10 cellular contexts compared by ENCODE assay signal in genomic region chr20:33814238-33814712, GRCh38. TPM values are rescaled to one million over a fixed set of nuclear protein-coding genes. Genes with fewer than 3 reads are reported as not detected.
DNase-seq lines count a peak whose midpoint lies in the region; ATAC-seq lines count a peak whose summit lies in the region.
"Had no signal": no experiment of that assay in that cellular context is flagged by ENCODE, and none has a peak within 500 bp of the region (broad histone marks: within the 10 kb centered on the region; RNA-seq: fewer than 3 reads in every experiment).

No MANE protein-coding gene starts in this region.

- peak; percentile 49 for DNase-seq in activated CD4-positive, alpha-beta T cell treated with anti-CD3 and anti-CD28 coated beads for 36 hours
- no peak for DNase-seq in activated CD4-positive, alpha-beta T cell treated with anti-CD3 and anti-CD28 coated beads for 4 hours
- DNase-seq in T-cell = no peak
- no peak for DNase-seq in HPDE6-E6E7 (ENCODE audit: extremely low spot score)
- no peak for DNase-seq in Ammon's horn (ENCODE audit: low spot score)
- DNase-seq in sciatic nerve (ENCODE audit: low spot score) = no peak
- DNase-seq: activated gamma-delta T cell, heart right ventricle had no signal

- H3K27ac ChIP-seq in duodenal mucosa (ENCODE audit: low read depth, low read length) = no peak overlapping the region
- no peak overlapping the region for H3K27ac ChIP-seq in rectal smooth muscle tissue (ENCODE audit: low read depth, low read length)

- ATAC-seq in activated CD4-positive, alpha-beta T cell treated with anti-CD3 and anti-CD28 coated beads for 36 hours = peak; percentile 29
- ATAC-seq in T-cell (replicated peaks in 1 of 4) (no peak), sciatic nerve (no peak)
- ATAC-seq: heart right ventricle had no signal

- peak overlapping the region; percentile 83 for H3K4me3 Mint-ChIP-seq in activated CD4-positive, alpha-beta T cell treated with anti-CD3 and anti-CD28 coated beads for 36 hours
- H3K4me3 Mint-ChIP-seq in T-cell = peak overlapping the region; percentile 3 to 99 (median 96)

- H3K36me3 Mint-ChIP-seq in activated CD4-positive, alpha-beta T cell treated with anti-CD3 and anti-CD28 coated beads for 36 hours (ENCODE audit: low read depth) = peaks cover 18% of the 10 kb centered on the region
- peaks cover 20% of the 10 kb centered on the region for H3K36me3 Mint-ChIP-seq in T-cell

- peak overlapping the region; percentile 14 for H3K27ac Mint-ChIP-seq in activated CD4-positive, alpha-beta T cell treated with anti-CD3 and anti-CD28 coated beads for 36 hours
- peak overlapping the region; percentile 2 to 40 for H3K27ac Mint-ChIP-seq in T-cell

- peaks cover 63% of the 10 kb centered on the region for H3K4me1 Mint-ChIP-seq in activated CD4-positive, alpha-beta T cell treated with anti-CD3 and anti-CD28 coated beads for 36 hours
- peaks cover 76% of the 10 kb centered on the region in 3 donors for H3K4me1 Mint-ChIP-seq in T-cell

- H3K27me3 Mint-ChIP-seq in activated CD4-positive, alpha-beta T cell treated with anti-CD3 and anti-CD28 coated beads for 36 hours = no peaks in the 10 kb centered on the region
- H3K27me3 Mint-ChIP-seq in T-cell = no peaks in the 10 kb centered on the region

- intact Hi-C loops in activated CD4-positive, alpha-beta T cell treated with anti-CD3 and anti-CD28 coated beads for 36 hours (cut with DNase I, micrococcal nuclease) = no loop called here
- intact Hi-C loops in sciatic nerve (cut with DNase I) = no loop called here

- H3K4me1 ChIP-seq in duodenal mucosa (ENCODE audit: control insufficient read depth in 1 of 2, insufficient read depth in 2 of 2, low read length in 2 of 2) (peaks cover 52 to 60% of the 10 kb centered on the region in 2 donors), rectal smooth muscle tissue (ENCODE audit: control insufficient read depth, insufficient read depth, low read length) (peaks cover 22% of the 10 kb centered on the region)

- H3K9ac ChIP-seq in duodenal mucosa (ENCODE audit: low read depth in 1 of 2, low read length in 2 of 2) (peak overlapping the region in 1 of 2 donors; percentile 49), rectal smooth muscle tissue (ENCODE audit: low read length) (no peak overlapping the region)

- CTCF ChIA-PET in activated CD4-positive, alpha-beta T cell treated with anti-CD3 and anti-CD28 coated beads for 36 hours (lab: Charles Lee) = interaction anchor here (0.9 to 1.4 kb wide), 2 partner anchors 12 to 22 kb away, joined by 3 to 10 read pairs; no protein-coding TSS in a partner anchor
- CTCF ChIA-PET in T-cell (lab: Charles Lee) = no interaction called here

- H3K9me3 Mint-ChIP-seq in activated CD4-positive, alpha-beta T cell treated with anti-CD3 and anti-CD28 coated beads for 36 hours (ENCODE audit: low read depth) = no peaks in the 10 kb centered on the region
- no peaks in the 10 kb centered on the region for H3K9me3 Mint-ChIP-seq in T-cell

- H3K9me3 ChIP-seq in duodenal mucosa (ENCODE audit: control insufficient read depth in 1 of 2, low read length in 2 of 2) = no peaks in the 10 kb centered on the region
- H3K9me3 ChIP-seq: heart right ventricle had no signal

- no peaks in the 10 kb centered on the region for H3K27me3 ChIP-seq in duodenal mucosa (ENCODE audit: control insufficient read depth in 1 of 2, insufficient read depth in 2 of 2, low read length in 2 of 2)
- H3K27me3 ChIP-seq in rectal smooth muscle tissue (ENCODE audit: control insufficient read depth, insufficient read depth, low read length) = no peaks in the 10 kb centered on the region
- H3K27me3 ChIP-seq: heart right ventricle had no signal

- H3K4me3 ChIP-seq in duodenal mucosa (ENCODE audit: low read depth in 1 of 2, low read length in 2 of 2) (peak overlapping the region; percentile 31 to 65), rectal smooth muscle tissue (ENCODE audit: low read length) (peak overlapping the region; percentile 35)

- peaks cover 5 to 9% of the 10 kb centered on the region in 2 donors for H3K36me3 ChIP-seq in duodenal mucosa (ENCODE audit: control insufficient read depth in 1 of 2, insufficient read depth in 2 of 2, low read length in 2 of 2)
- H3K36me3 ChIP-seq in rectal smooth muscle tissue (ENCODE audit: control insufficient read depth, insufficient read depth, low read length) = no peaks in the 10 kb centered on the region

- POLR2A ChIA-PET in activated CD4-positive, alpha-beta T cell treated with anti-CD3 and anti-CD28 coated beads for 36 hours (lab: Charles Lee) = interaction anchor here (0.6 kb wide), 2 partner anchors 25 to 109 kb away, joined by 3 read pairs; no protein-coding TSS in a partner anchor
- POLR2A ChIA-PET in T-cell (lab: Charles Lee) = interaction anchor here in 1 of 2 donors (0.6 kb wide), 1 partner anchor 296 kb away, joined by 5 read pairs; no protein-coding TSS in a partner anchor

RNA-seq across cellular contexts. Expression of gene CHMP4B, which starts 3.1 kb away (rescaled TPM):
- total RNA-seq in activated CD4-positive, alpha-beta T cell treated with anti-CD3 and anti-CD28 coated beads for 36 hours = 10 to 100 TPM; 86.0 to 94.1 TPM
- total RNA-seq in T-cell (10 to 100 TPM; 45.1 to 64.7 (median 60.8) TPM), sciatic nerve (72.8 TPM)
